Comparison of ENCODE assay signal across 9 cellular contexts in genomic region chr3:12139111-12139511, GRCh38. TPM values are rescaled to one million over a fixed set of nuclear protein-coding genes. Genes with fewer than 3 reads are reported as not detected.
DNase-seq lines count a peak whose midpoint lies in the region; ATAC-seq, FAIRE-seq and TF ChIP-seq lines count a peak whose summit lies in the region.
"Had no signal": no experiment of that assay in that cellular context is flagged by ENCODE, and none has a peak within 500 bp of the region (broad histone marks: within the 10 kb centered on the region; RNA-seq: fewer than 3 reads in every experiment).

No MANE protein-coding gene starts in this region.

- dilution Hi-C loops in keratinocyte (cut with MboI; ENCODE audit: extremely low pct_ligation_motif_present, low sequenced_read_pairs): no loop called here

- H3K79me2 ChIP-seq in keratinocyte (ENCODE audit: control insufficient read depth, insufficient read depth, low read length): no peaks in the 10 kb centered on the region

- FAIRE-seq in keratinocyte (lab: Jason Lieb, UNC): peak; percentile 23

- H3K27ac ChIP-seq in ascending aorta (peak overlapping the region in 1 of 2 donors; percentile 41), keratinocyte (ENCODE audit: control insufficient read depth, insufficient read depth, low read length) (no peak overlapping the region)

- H3K4me1 ChIP-seq in ascending aorta (peaks cover 8 to 13% of the 10 kb centered on the region in 2 donors), keratinocyte (ENCODE audit: control insufficient read depth, extremely low read depth, insufficient read depth, low read length) (no peaks in the 10 kb centered on the region)

- H3K9me1 ChIP-seq in keratinocyte (ENCODE audit: control insufficient read depth, extremely low read depth, insufficient read depth, low read length): no peaks in the 10 kb centered on the region

- H3K9me3 ChIP-seq in ascending aorta (no peaks in the 10 kb centered on the region), keratinocyte (ENCODE audit: control insufficient read depth, low read depth, low read length) (no peaks in the 10 kb centered on the region)

- no peak overlapping the region for H3K9ac ChIP-seq in keratinocyte (ENCODE audit: control insufficient read depth, extremely low read depth, insufficient read depth, low read length)

- H3K36me3 ChIP-seq in ascending aorta: no peaks in the 10 kb centered on the region
- no peaks in the 10 kb centered on the region for H3K36me3 ChIP-seq in keratinocyte (ENCODE audit: control insufficient read depth in 2 of 2, extremely low read depth in 1 of 2, insufficient read depth in 2 of 2, low read length in 2 of 2)

- no peak overlapping the region for H3K4me2 ChIP-seq in keratinocyte (ENCODE audit: control insufficient read depth, extremely low read depth, insufficient read depth, low read depth, low read length)

- peak; percentile 52 to 79 (median 77) for TF ChIP-seq CTCF in ascending aorta (IDR thresholded peaks at IDR 0.05)
- TF ChIP-seq CTCF in keratinocyte (optimal IDR thresholded peaks at IDR 0.05 in 1 of 3, IDR thresholded peaks at IDR 0.05 in 1 of 3, conservative IDR thresholded peaks at IDR 0.05 in 1 of 3; ENCODE audit: extremely low read depth in 1 of 3, insufficient read depth in 2 of 3, low read length in 3 of 3): peak; percentile 32 to 80 (median 45)

- H3K27me3 ChIP-seq in ascending aorta (no peaks in the 10 kb centered on the region), keratinocyte (ENCODE audit: control insufficient read depth, extremely low read depth, insufficient read depth, low read length) (peaks cover 10% of the 10 kb centered on the region)

- no peak for ATAC-seq in GM21786 (IDR thresholded peaks at IDR 0.05; ENCODE audit: unreplicated experiment)
- ATAC-seq in GM21737 (IDR thresholded peaks at IDR 0.05; ENCODE audit: unreplicated experiment): no peak
- ATAC-seq in HG02610 (IDR thresholded peaks at IDR 0.05; ENCODE audit: unreplicated experiment): no peak

- H2AFZ ChIP-seq in keratinocyte (ENCODE audit: control insufficient read depth, low read length): no peak overlapping the region

- no peaks in the 10 kb centered on the region for H4K20me1 ChIP-seq in keratinocyte (ENCODE audit: control insufficient read depth, extremely low read depth, insufficient read depth, low read length)

- DNase-seq in CD1c-positive myeloid dendritic cell (ENCODE audit: extremely low spot score): peak; percentile 13
- peak; percentile 17 for DNase-seq in HS-27A (ENCODE audit: low read depth)
- no peak for DNase-seq in ascending aorta (ENCODE audit: low spot score in 2 of 2)
- DNase-seq in keratinocyte (ENCODE audit: low read depth, low spot score): no peak
- no peak for DNase-seq in NCI-H446 (lab: John Stamatoyannopoulos, UW)

- no peak overlapping the region for H3K4me3 ChIP-seq in ascending aorta
- H3K4me3 ChIP-seq in keratinocyte (ENCODE audit: control insufficient read depth in 2 of 3, extremely low read depth in 1 of 3, insufficient read depth in 2 of 3, low read depth in 1 of 3, low read length in 3 of 3): no peak overlapping the region

- intact Hi-C loops in ascending aorta (cut with DNase I): loop anchor here (1.0 to 10.0 kb wide), 4 partner anchors 38 to 673 kb away; no protein-coding TSS in a partner anchor

RNA-seq across cellular contexts. Expression of gene TIMP4, which starts 19.6 kb away (rescaled TPM):
- 78.9 TPM for total RNA-seq in ascending aorta
- 0.07 to 0.18 TPM (median 0.09 TPM) in 3 replicates for polyA plus RNA-seq in keratinocyte
- not detected for polyA plus RNA-seq in keratinocyte (2011; ENCODE audit: low read depth)
- 0.10 and 0.14 TPM in 2 replicates for polyA plus RNA-seq in keratinocyte (2011; cell fraction: cytosol; rRNA removed)
- polyA plus RNA-seq in keratinocyte (2011; cell fraction: nucleus; rRNA removed): not detected in 2 replicates
- not detected in 2 replicates for polyA plus RNA-seq in keratinocyte (2012; ENCODE audit: low replicate concordance)
- 0.42 to 0.66 TPM in 2 of 3 replicates, not detected in the other for polyA minus RNA-seq in keratinocyte
- not detected for polyA minus RNA-seq in keratinocyte (2011; cell fraction: cytosol; rRNA and poly(A)+ RNA removed)
- not detected in 2 replicates for polyA minus RNA-seq in keratinocyte (2011; cell fraction: nucleus; rRNA and poly(A)+ RNA removed)
- polyA plus RNA-seq: IgD-negative memory B cell had no signal

Comparison
In these comparisons a context has a peak if more than half of its experiments do, and no peak if none do; other contexts are left out.
1. DNase-seq: peak in CD1c-positive myeloid dendritic cell (single experiment) and HS-27A (single experiment); none in ascending aorta (0 of 2), keratinocyte (single experiment) and NCI-H446 (0 of 2).